Comparison of ENCODE assay signal across 1 cellular context in genomic region chr18:58256316-58257080, GRCh38.
TF ChIP-seq lines count a peak whose summit lies in the region.

No MANE protein-coding gene starts in this region.

TF ChIP-seq in H1, 55 proteins besides CTCF, POLR2A, EP300 and RAD21:
- TF ChIP-seq TBP (IDR thresholded peaks at IDR 0.05; ENCODE audit: low read depth, low read length), result no peak
- TF ChIP-seq CEBPB (IDR thresholded peaks at IDR 0.05; ENCODE audit: low read depth, low read length), result no peak
- no peak for TF ChIP-seq MAFK (IDR thresholded peaks at IDR 0.05; ENCODE audit: low read depth, low read length)
- TF ChIP-seq HDAC2 (IDR thresholded peaks at IDR 0.05; ENCODE audit: borderline replicate concordance in 1 of 2, low read depth in 2 of 2, low read length in 2 of 2), result no peak
- no peak for TF ChIP-seq JUN (IDR thresholded peaks at IDR 0.05; ENCODE audit: low read depth, low read length)
- TF ChIP-seq SAP30 (IDR thresholded peaks at IDR 0.05; ENCODE audit: insufficient read depth, insufficient replicate concordance, low read length), result no peak
- TF ChIP-seq NRF1 (IDR thresholded peaks at IDR 0.05; ENCODE audit: low read depth, low read length), result no peak
- no peak for TF ChIP-seq CHD1 (IDR thresholded peaks at IDR 0.05; ENCODE audit: low read depth, low read length)
- no peak for TF ChIP-seq EGR1 (IDR thresholded peaks at IDR 0.05; ENCODE audit: borderline replicate concordance, low read depth, low read length)
- TF ChIP-seq BCL11A (IDR thresholded peaks at IDR 0.05; ENCODE audit: low read depth in 2 of 2, low read length in 2 of 2), result no peak
- TF ChIP-seq SUZ12 (IDR thresholded peaks at IDR 0.05; ENCODE audit: low read length), result no peak
- TF ChIP-seq BACH1 (IDR thresholded peaks at IDR 0.05; ENCODE audit: low read length), result no peak
- no peak for TF ChIP-seq TAF1 (IDR thresholded peaks at IDR 0.05; ENCODE audit: low read depth, low read length)
- no peak for TF ChIP-seq GTF2F1 (IDR thresholded peaks at IDR 0.05; ENCODE audit: borderline replicate concordance, low read depth, low read length)
- no peak for TF ChIP-seq SP2 (IDR thresholded peaks at IDR 0.05; ENCODE audit: low read length)
- TF ChIP-seq SP4 (IDR thresholded peaks at IDR 0.05; ENCODE audit: low read length), result no peak
- no peak for TF ChIP-seq POLR2AphosphoS5 (IDR thresholded peaks at IDR 0.05; ENCODE audit: low read depth, low read length)
- no peak for TF ChIP-seq BRCA1 (IDR thresholded peaks at IDR 0.05; ENCODE audit: low read depth, low read length)
- TF ChIP-seq RBBP5 (IDR thresholded peaks at IDR 0.05; ENCODE audit: borderline replicate concordance, low read depth, low read length), result no peak
